Comparison of ENCODE assay signal across 19 cellular contexts in genomic region chr12:122732170-122732569, GRCh38. TPM values are rescaled to one million over a fixed set of nuclear protein-coding genes. Genes with fewer than 3 reads are reported as not detected.
DNase-seq lines count a peak whose midpoint lies in the region; ATAC-seq, FAIRE-seq and TF ChIP-seq lines count a peak whose summit lies in the region.
"Had no signal": no experiment of that assay in that cellular context is flagged by ENCODE, and none has a peak within 500 bp of the region (broad histone marks: within the 10 kb centered on the region; RNA-seq: fewer than 3 reads in every experiment).

No MANE protein-coding gene starts in this region.

- no peaks in the 10 kb centered on the region for H3K9me3 ChIP-seq in parathyroid adenoma (ENCODE audit: control insufficient read depth, low read length)
- H3K9me3 ChIP-seq: BLaER1, right lobe of liver, stomach, vagina had no signal

- peak overlapping the region; percentile 39 for H3K27ac Mint-ChIP-seq in activated naive CD4-positive, alpha-beta T cell treated with anti-CD3 and anti-CD28 coated beads, Interleukin-2, amount 10 ng/mL, durations not matched to agents 7 days and 5 days
- H3K27ac Mint-ChIP-seq: effector memory CD8-positive, alpha-beta T cell; nephron progenitor cell had no signal

- peaks cover 19% of the 10 kb centered on the region for H3K79me2 ChIP-seq in parathyroid adenoma

- TF ChIP-seq CTCF in parathyroid adenoma (IDR thresholded peaks at IDR 0.05), result no peak

- H3K9ac ChIP-seq in parathyroid adenoma, result no peak overlapping the region
- H3K9ac ChIP-seq: BLaER1, GM23248 had no signal

- no peak for TF ChIP-seq POLR2A in GM12891 (IDR thresholded peaks at IDR 0.05; ENCODE audit: low read depth, low read length)

- peak overlapping the region; percentile 99 for H3K27ac ChIP-seq in parathyroid adenoma
- H3K27ac ChIP-seq: BLaER1, GM23248, right lobe of liver, vagina had no signal

- H3K4me1 ChIP-seq in parathyroid adenoma, result peaks cover 33% of the 10 kb centered on the region
- H3K4me1 ChIP-seq: right lobe of liver, vagina had no signal

- H3K4me1 Mint-ChIP-seq in activated naive CD4-positive, alpha-beta T cell treated with anti-CD3 and anti-CD28 coated beads, Interleukin-2, amount 10 ng/mL, durations not matched to agents 7 days and 5 days, result peaks cover 70% of the 10 kb centered on the region

- H3K27me3 ChIP-seq in parathyroid adenoma (ENCODE audit: control insufficient read depth, insufficient read depth, low read length), result no peaks in the 10 kb centered on the region
- H3K27me3 ChIP-seq: BLaER1, right lobe of liver, vagina had no signal

- H3K27me3 Mint-ChIP-seq in activated naive CD4-positive, alpha-beta T cell treated with anti-CD3 and anti-CD28 coated beads, Interleukin-2, amount 10 ng/mL, durations not matched to agents 7 days and 5 days, result peaks cover 3% of the 10 kb centered on the region

- DNase-seq in GM12891 (ENCODE audit: insufficient read length, low spot score), result no peak
- DNase-seq in NOMO-1 treated with dmso at 0.1 percent for 144 hours (lab: John Stamatoyannopoulos, UW; ENCODE audit: unreplicated experiment), result peak; percentile 19
- DNase-seq in activated naive CD4-positive, alpha-beta T cell treated with anti-CD3 and anti-CD28 coated beads, Interleukin-2, amount 10 ng/mL, durations not matched to agents 7 days and 5 days, result peak; percentile 54
- no peak for DNase-seq in cerebellum (ENCODE audit: low spot score)
- DNase-seq in ureter (ENCODE audit: low spot score), result no peak
- DNase-seq: effector memory CD8-positive, alpha-beta T cell; GM23248; NCI-H2081 treated with DMSO at 0.1 percent for 48 hours; NCI-H748 treated with DMSO at 0.1 percent for 48 hours; nephron progenitor cell; right lobe of liver; stomach; SW 1271 had no signal

- H3K36me3 ChIP-seq in parathyroid adenoma (ENCODE audit: control insufficient read depth, insufficient read depth, low read length), result no peaks in the 10 kb centered on the region
- H3K36me3 ChIP-seq: BLaER1, right lobe of liver, stomach, vagina had no signal

- H3K4me2 ChIP-seq in parathyroid adenoma (ENCODE audit: low read length), result no peak overlapping the region
- H3K4me2 ChIP-seq: BLaER1 had no signal

- H3K36me3 Mint-ChIP-seq in activated naive CD4-positive, alpha-beta T cell treated with anti-CD3 and anti-CD28 coated beads, Interleukin-2, amount 10 ng/mL, durations not matched to agents 7 days and 5 days, result peaks cover 4% of the 10 kb centered on the region

- H3K4me3 Mint-ChIP-seq in activated naive CD4-positive, alpha-beta T cell treated with anti-CD3 and anti-CD28 coated beads, Interleukin-2, amount 10 ng/mL, durations not matched to agents 7 days and 5 days, result no peak overlapping the region
- H3K4me3 Mint-ChIP-seq: effector memory CD8-positive, alpha-beta T cell; nephron progenitor cell had no signal

- H3K9me3 Mint-ChIP-seq in activated naive CD4-positive, alpha-beta T cell treated with anti-CD3 and anti-CD28 coated beads, Interleukin-2, amount 10 ng/mL, durations not matched to agents 7 days and 5 days, result peaks cover 7% of the 10 kb centered on the region
- H3K9me3 Mint-ChIP-seq: effector memory CD8-positive, alpha-beta T cell had no signal

- CTCF ChIA-PET in activated naive CD4-positive, alpha-beta T cell treated with anti-CD3 and anti-CD28 coated beads, Interleukin-2, amount 10 ng/mL, durations not matched to agents 7 days and 5 days (lab: Charles Lee), result interaction anchor here (0.6 kb wide), 1 partner anchor 63 kb away, joined by 3 read pairs; no protein-coding TSS in a partner anchor

- no peak overlapping the region for H2AFZ ChIP-seq in parathyroid adenoma
- H2AFZ ChIP-seq: GM23248 had no signal

- no peak for ATAC-seq in GM18867 (IDR thresholded peaks at IDR 0.05; ENCODE audit: unreplicated experiment)
- ATAC-seq: effector memory CD8-positive, alpha-beta T cell had no signal

- FAIRE-seq in GM12891 (lab: Jason Lieb, UNC), result no peak

- no peak overlapping the region for H3K4me3 ChIP-seq in parathyroid adenoma (ENCODE audit: low read depth, low read length)
- H3K4me3 ChIP-seq: BLaER1, GM23248, right lobe of liver, stomach, vagina had no signal

TF ChIP-seq in GM12891, 5 proteins besides CTCF, POLR2A, EP300 and RAD21:
- TF ChIP-seq POU2F2 (IDR thresholded peaks at IDR 0.05; ENCODE audit: low read depth, low read length), result no peak
- peak; percentile 71 for TF ChIP-seq SPI1 (IDR thresholded peaks at IDR 0.05; ENCODE audit: low read depth, low read length)

RNA-seq across cellular contexts. Expression of gene HCAR1, which starts 1.5 kb away (rescaled TPM):
- polyA plus RNA-seq in GM12891 (2012; ENCODE audit: low read depth, missing spikeins), result 0.54 TPM
- total RNA-seq in cerebellum (1.1 TPM), ureter (16.3 TPM)
- total RNA-seq: GM23248, right lobe of liver had no signal
- polyA plus RNA-seq: GM23248 had no signal

RNA-seq across cellular contexts. Expression of gene HCAR3, which starts 15.6 kb away (rescaled TPM):
- polyA plus RNA-seq in GM12891 (2012; ENCODE audit: low read depth, missing spikeins), result 0.58 TPM
- 0.82 TPM for total RNA-seq in cerebellum
- 12.3 TPM for total RNA-seq in ureter
- total RNA-seq: fibroblast of villous mesenchyme, GM23248, RPMI7951 had no signal
- polyA plus RNA-seq: GM23248 had no signal

RNA-seq across cellular contexts. Expression of gene DENR, which starts 20.5 kb away (rescaled TPM):
- 39.3 TPM for polyA plus RNA-seq in GM12891 (2012; ENCODE audit: low read depth, missing spikeins)
- total RNA-seq in cerebellum (34.4 TPM), ureter (44.1 TPM)

RNA-seq across cellular contexts. Expression of gene HCAR2, which starts 29.0 kb away (rescaled TPM):
- polyA plus RNA-seq in GM12891 (2012; ENCODE audit: low read depth, missing spikeins), result 0.13 TPM
- total RNA-seq in cerebellum (1.7 TPM), ureter (10.4 TPM)
- total RNA-seq: GM23248, RPMI7951 had no signal
- polyA plus RNA-seq: GM23248 had no signal

RNA-seq across cellular contexts. Expression of gene CCDC62, which starts 42.2 kb away (rescaled TPM):
- 0.17 TPM for polyA plus RNA-seq in GM12891 (2012; ENCODE audit: low read depth, missing spikeins)
- total RNA-seq in cerebellum, result 3.8 TPM
- 0.36 TPM for total RNA-seq in ureter
- polyA plus RNA-seq: GM23248 had no signal

Comparison
In these comparisons a context has a peak if more than half of its experiments do, and no peak if none do; other contexts are left out.
1. DNase-seq: peak in NOMO-1 treated with dmso at 0.1 percent for 144 hours (single experiment) and activated naive CD4-positive, alpha-beta T cell treated with anti-CD3 and anti-CD28 coated beads, Interleukin-2, amount 10 ng/mL, durations not matched to agents 7 days and 5 days (single experiment); none in GM12891 (single experiment), cerebellum (single experiment) and ureter (single experiment).